2 cellular contexts compared by ENCODE assay signal in genomic region chr2:20080839-20081348, GRCh38.
TF ChIP-seq lines count a peak whose summit lies in the region.

No MANE protein-coding gene starts in this region.

TF ChIP-seq in HEK293, 187 proteins besides CTCF, POLR2A, EP300 and RAD21 (continued from another document):
- TF ChIP-seq ZNF391 (tag by site-specific recombination; IDR thresholded peaks at IDR 0.05; ENCODE audit: borderline replicate concordance, low read depth) = no peak

TF ChIP-seq in H1, 55 proteins besides CTCF, POLR2A, EP300 and RAD21 (continued from another document):
- TF ChIP-seq CBX5 (IDR thresholded peaks at IDR 0.05; ENCODE audit: low read depth, low read length) = no peak
- TF ChIP-seq TCF12 (IDR thresholded peaks at IDR 0.05; ENCODE audit: low read depth, low read length) = 0 out of 2 replicates have a peak, but pooled peaks have one; percentile 25
- no peak for TF ChIP-seq USF2 (IDR thresholded peaks at IDR 0.05; ENCODE audit: low read length)
- TF ChIP-seq CEBPB (IDR thresholded peaks at IDR 0.05; ENCODE audit: low read depth, low read length) = no peak
- no peak for TF ChIP-seq SUZ12 (IDR thresholded peaks at IDR 0.05; ENCODE audit: low read length)
- no peak for TF ChIP-seq ZNF274 (IDR thresholded peaks at IDR 0.05; ENCODE audit: borderline replicate concordance, extremely low read depth, low read length)
